26 cellular contexts compared by ENCODE assay signal in the genomic region with DNA sequence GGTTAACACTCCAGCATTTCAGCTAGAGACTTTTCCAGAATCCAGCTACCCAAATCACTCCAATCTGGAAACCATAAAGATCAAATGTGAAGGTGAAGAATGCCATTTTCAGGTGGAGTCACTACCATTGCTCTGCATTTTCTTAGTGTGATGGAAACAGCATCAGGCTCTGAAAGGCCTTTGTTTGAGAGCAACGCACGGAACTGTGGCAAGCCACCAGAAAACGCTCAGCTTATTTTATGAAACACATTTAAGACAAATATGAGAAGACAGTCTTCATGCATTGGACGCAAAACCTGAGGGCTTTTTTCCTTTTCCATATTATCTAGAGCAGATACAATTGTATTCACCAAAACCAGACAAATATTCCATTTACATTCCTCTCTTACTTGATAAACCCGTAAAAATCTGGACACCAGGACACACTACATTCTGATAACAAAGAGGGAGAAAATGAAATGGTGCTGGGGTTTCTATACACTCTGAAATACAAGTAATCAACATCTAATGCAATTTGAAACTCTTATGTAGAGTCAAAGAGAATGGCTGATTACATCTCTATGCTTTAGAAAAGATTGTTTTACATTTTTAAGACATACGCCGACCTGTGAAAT.
DNase-seq lines count a peak whose midpoint lies in the region; ATAC-seq and TF ChIP-seq lines count a peak whose summit lies in the region.
"Had no signal": no experiment of that assay in that cellular context is flagged by ENCODE, and none has a peak within 500 bp of the region (broad histone marks: within the 10 kb centered on the region; RNA-seq: fewer than 3 reads in every experiment).

No MANE protein-coding gene starts in this region.

- H3K79me2 ChIP-seq in mesendoderm (ENCODE audit: control insufficient read depth, insufficient read depth, low read length), result no peaks in the 10 kb centered on the region
- H3K79me2 ChIP-seq in smooth muscle cell (ENCODE audit: low read depth), result peaks cover 6% of the 10 kb centered on the region
- H3K79me2 ChIP-seq: parathyroid adenoma had no signal

- no peaks in the 10 kb centered on the region for H3K9me1 ChIP-seq in IMR-90 (ENCODE audit: insufficient read depth, low read length)

- no peak for TF ChIP-seq POLR2A in IMR-90 (IDR thresholded peaks at IDR 0.05; ENCODE audit: low read depth, low read length)

- ATAC-seq in IMR-90 (ENCODE audit: low read depth), result no peak
- ATAC-seq in GM21423 (IDR thresholded peaks at IDR 0.05; ENCODE audit: unreplicated experiment), result no peak
- no peak for ATAC-seq in HG03354 (IDR thresholded peaks at IDR 0.05; ENCODE audit: poor library complexity, severe bottlenecking, unreplicated experiment)
- ATAC-seq: stimulated activated effector memory CD8-positive, alpha-beta T cell treated with anti-CD3 and anti-CD28 coated beads, Interleukin-12 subunit alpha, Interleukin-12 subunit beta, amount 100 ng/mL, for 72 hours had no signal

- H3K27ac ChIP-seq in IMR-90 (ENCODE audit: insufficient read depth, low read length), result no peak overlapping the region
- H3K27ac ChIP-seq in brain microvascular endothelial cell, result peak overlapping the region; percentile 44
- no peak overlapping the region for H3K27ac ChIP-seq in mesendoderm (ENCODE audit: low read depth, low read length)
- peak overlapping the region; percentile 95 for H3K27ac ChIP-seq in smooth muscle cell (ENCODE audit: low read depth)
- H3K27ac ChIP-seq in WERI-Rb-1, result no peak overlapping the region
- H3K27ac ChIP-seq: dorsolateral prefrontal cortex, parathyroid adenoma, suprapubic skin had no signal

- H3K79me1 ChIP-seq in IMR-90 (ENCODE audit: low read depth in 1 of 2, low read length in 2 of 2) (peaks cover 21 to 54% of the 10 kb centered on the region in 2 experiments), mesendoderm (ENCODE audit: low read length) (no peaks in the 10 kb centered on the region)

- in situ Hi-C loops in IMR-90 (cut with MboI; ENCODE audit: low sequenced_read_pairs), result no loop called here
- in situ Hi-C loops in brain microvascular endothelial cell (cut with HindIII; ENCODE audit: low pct_ligation_motif_present, low sequenced_read_pairs), result no loop called here

- H3K4me2 ChIP-seq in IMR-90 (ENCODE audit: low read depth, low read length), result peak overlapping the region; percentile 52; the same call in 1 of the 2 replicates
- H3K4me2 ChIP-seq in mesendoderm (ENCODE audit: low read length), result no peak overlapping the region
- H3K4me2 ChIP-seq in smooth muscle cell, result peak overlapping the region; percentile 57

- H2BK120ac ChIP-seq in IMR-90 (ENCODE audit: low read depth, low read length) (peak overlapping the region; percentile 50), mesendoderm (ENCODE audit: low read depth, low read length) (peak overlapping the region; percentile 82)

- dilution Hi-C loops in IMR-90 (cut with HindIII; ENCODE audit: low sequenced_read_pairs, unreplicated experiment), result no loop called here

- H2BK15ac ChIP-seq in IMR-90 (ENCODE audit: low read depth, low read length), result peak overlapping the region; percentile 73; the same call in 1 of the 3 replicates
- no peak overlapping the region for H2BK15ac ChIP-seq in mesendoderm (replicated peaks; ENCODE audit: low read depth)

- TF ChIP-seq RAD21 in IMR-90 (IDR thresholded peaks at IDR 0.05; ENCODE audit: low read length), result no peak

- H3F3A ChIP-seq in smooth muscle cell (ENCODE audit: low read depth), result peaks cover 47% of the 10 kb centered on the region

- DNase-seq in IMR-90 (no peak), brain microvascular endothelial cell (no peak), mesendoderm (no peak), smooth muscle cell (lab: John Stamatoyannopoulos, UW; ENCODE audit: unreplicated experiment) (no peak), WERI-Rb-1 (no peak)
- no peak for DNase-seq in activated T-cell treated with anti-CD3 and anti-CD28 coated beads, Interleukin-2, amount 50 U/mL, for 48 hours
- DNase-seq: activated B cell treated with CpG ODN at 0.5 μM for 24 hours; activated CD4-positive, alpha-beta memory T cell treated with anti-CD3 and anti-CD28 coated beads, Interleukin-2, amount 10 ng/mL, durations not matched to agents 7 days and 5 days; activated T-cell treated with anti-CD3 and anti-CD28 coated beads for 4 hours; amniotic stem cell; CD4-positive, alpha-beta memory T cell; central memory CD4-positive, alpha-beta T cell; DMS153; dorsolateral prefrontal cortex; GDM1; KBM-7; mammary epithelial cell; NCI-H146; NCI-H510A; stimulated activated CD4-positive, alpha-beta T cell treated with anti-CD3 and anti-CD28 coated beads, Interleukin-1b, Interleukin-23, amount 100 ng/mL, for 48 hours; T-helper 9 cell had no signal

- TF ChIP-seq CTCF in IMR-90 (conservative IDR thresholded peaks at IDR 0.05; ENCODE audit: low read depth, low read length), result no peak
- TF ChIP-seq CTCF in brain microvascular endothelial cell (IDR thresholded peaks at IDR 0.05; ENCODE audit: low read depth, low read length, missing control alignments), result no peak
- no peak for TF ChIP-seq CTCF in smooth muscle cell (IDR thresholded peaks at IDR 0.05; ENCODE audit: borderline replicate concordance, insufficient read depth, poor library complexity, severe bottlenecking)
- no peak for TF ChIP-seq CTCF in WERI-Rb-1 (IDR thresholded peaks at IDR 0.05; ENCODE audit: low read depth, low read length)

- peak overlapping the region; percentile 34 for H4K91ac ChIP-seq in IMR-90 (ENCODE audit: insufficient read depth, low read depth, low read length)

- H3K56ac ChIP-seq in IMR-90 (ENCODE audit: extremely low read depth, insufficient read depth, low read length), result no peak overlapping the region
- no peak overlapping the region for H3K56ac ChIP-seq in mesendoderm (ENCODE audit: low read length)

- H4K8ac ChIP-seq in IMR-90 (ENCODE audit: low read depth in 2 of 2, low read length in 2 of 2) (peak overlapping the region; percentile 46 to 74; a peak in 3 of 4 replicates), mesendoderm (ENCODE audit: low read depth, low read length) (no peak overlapping the region)

- H2AK5ac ChIP-seq in IMR-90 (ENCODE audit: low read depth, low read length), result peak overlapping the region; percentile 46; the same call in 1 of the 2 replicates
- no peak overlapping the region for H2AK5ac ChIP-seq in mesendoderm (ENCODE audit: low read length)

- no TSS peak for BruUV-seq in IMR-90 (replicated peaks; lab: Mats Ljungman, UMichigan)

- no peak overlapping the region for H2AK9ac ChIP-seq in IMR-90 (replicated peaks; ENCODE audit: low read depth, low read length, poor library complexity)

- no peak overlapping the region for H3K9ac ChIP-seq in IMR-90 (ENCODE audit: low read depth, low read length)
- no peak overlapping the region for H3K9ac ChIP-seq in mesendoderm (ENCODE audit: low read length)
- H3K9ac ChIP-seq in smooth muscle cell (ENCODE audit: low read depth), result no peak overlapping the region
- H3K9ac ChIP-seq: parathyroid adenoma had no signal

- peaks cover 22% of the 10 kb centered on the region for H3K4me1 ChIP-seq in IMR-90 (ENCODE audit: control insufficient read depth, insufficient read depth, low read length)
- H3K4me1 ChIP-seq in mesendoderm (ENCODE audit: control insufficient read depth, low read depth, low read length), result peaks cover 10% of the 10 kb centered on the region
- H3K4me1 ChIP-seq in smooth muscle cell (ENCODE audit: low read depth), result peaks cover 27% of the 10 kb centered on the region
- H3K4me1 ChIP-seq: parathyroid adenoma had no signal

- H3K9me3 ChIP-seq in IMR-90 (ENCODE audit: control insufficient read depth, insufficient read depth, low read length) (no peaks in the 10 kb centered on the region), smooth muscle cell (replicated peaks; ENCODE audit: low read depth) (no peaks in the 10 kb centered on the region), WERI-Rb-1 (ENCODE audit: severe bottlenecking) (no peaks in the 10 kb centered on the region)
- H3K9me3 ChIP-seq: suprapubic skin had no signal

- POLR2A ChIA-PET in IMR-90 (lab: Charles Lee; ENCODE audit: unreplicated experiment), result no interaction called here

- peak overlapping the region; percentile 73 for H2BK20ac ChIP-seq in IMR-90 (ENCODE audit: low read depth, low read length)

- intact Hi-C loops in IMR-90 (cut with micrococcal nuclease), result no loop called here

- H3K23ac ChIP-seq in IMR-90 (ENCODE audit: low read depth, low read length), result peak overlapping the region; percentile 36; the same call in 1 of the 2 replicates
- H3K23ac ChIP-seq in mesendoderm (ENCODE audit: low read length), result no peak overlapping the region

- WGBS in IMR-90 (ENCODE audit: extremely low coverage in 2 of 2, insufficient read length in 1 of 2), 2 experiments, result no CpG with 5 or more reads among the region's 7 CpGs
- no CpG with 5 or more reads among the region's 7 CpGs for WGBS in mesendoderm (ENCODE audit: extremely low coverage, insufficient coverage, low lambda C conversion rate)
- WGBS in smooth muscle cell (ENCODE audit: low lambda C conversion rate), result 74% methylated on average over 7 of the region's 7 CpGs

- H2BK5ac ChIP-seq in IMR-90 (ENCODE audit: low read depth, low read length, poor library complexity, severe bottlenecking) (peak overlapping the region; percentile 35), mesendoderm (ENCODE audit: low read length) (no peak overlapping the region)

- H3K36me3 ChIP-seq in IMR-90 (ENCODE audit: control insufficient read depth, insufficient read depth, low read length), result no peaks in the 10 kb centered on the region; the same call in 1 of the 2 replicates
- H3K36me3 ChIP-seq in brain microvascular endothelial cell (replicated peaks), result peaks cover 15% of the 10 kb centered on the region
- H3K36me3 ChIP-seq in mesendoderm (ENCODE audit: control insufficient read depth, insufficient read depth, low read length), result no peaks in the 10 kb centered on the region
- H3K36me3 ChIP-seq in smooth muscle cell (ENCODE audit: low read depth), result no peaks in the 10 kb centered on the region
- H3K36me3 ChIP-seq in WERI-Rb-1, result no peaks in the 10 kb centered on the region
- H3K36me3 ChIP-seq: suprapubic skin had no signal

- H3K27me3 ChIP-seq in IMR-90 (ENCODE audit: control insufficient read depth, insufficient read depth, low read length) (no peaks in the 10 kb centered on the region), brain microvascular endothelial cell (replicated peaks) (no peaks in the 10 kb centered on the region), mesendoderm (ENCODE audit: insufficient read depth, low read length, poor library complexity) (no peaks in the 10 kb centered on the region), smooth muscle cell (ENCODE audit: low read depth) (no peaks in the 10 kb centered on the region), WERI-Rb-1 (ENCODE audit: insufficient read depth, low read depth, severe bottlenecking) (no peaks in the 10 kb centered on the region)
- H3K27me3 ChIP-seq: dorsolateral prefrontal cortex, suprapubic skin had no signal

- H4K5ac ChIP-seq in IMR-90 (ENCODE audit: low read depth, low read length) (peak overlapping the region; percentile 87; the same call in 1 of the 2 replicates), mesendoderm (ENCODE audit: low read length) (no peak overlapping the region)

- H3K14ac ChIP-seq in IMR-90 (replicated peaks; ENCODE audit: low read depth, low read length), result peak overlapping the region; percentile 39

- H2AFZ ChIP-seq in IMR-90 (replicated peaks; ENCODE audit: low read length, poor library complexity) (no peak overlapping the region), smooth muscle cell (ENCODE audit: low read depth) (no peak overlapping the region)
- H2AFZ ChIP-seq: parathyroid adenoma had no signal

- peak overlapping the region; percentile 89; the same call in 1 of the 2 replicates for H3K18ac ChIP-seq in IMR-90 (ENCODE audit: low read depth, low read length)
- peak overlapping the region; percentile 68 for H3K18ac ChIP-seq in mesendoderm (ENCODE audit: low read length)

- H3K4me3 ChIP-seq in IMR-90 (ENCODE audit: insufficient read depth, low read depth, low read length) (no peak overlapping the region), brain microvascular endothelial cell (ENCODE audit: low read depth, low read length) (no peak overlapping the region), mesendoderm (ENCODE audit: low read length) (no peak overlapping the region), smooth muscle cell (no peak overlapping the region), WERI-Rb-1 (ENCODE audit: low read depth, low read length) (no peak overlapping the region)
- H3K4me3 ChIP-seq: dorsolateral prefrontal cortex, suprapubic skin had no signal

- CTCF ChIA-PET in IMR-90 (lab: Yijun Ruan, JAX), result interaction anchor here (0.6 kb wide), 1 partner anchor 12 kb away, joined by 7 read pairs; no protein-coding TSS in a partner anchor

- H3K4ac ChIP-seq in IMR-90 (ENCODE audit: low read depth, low read length), result peak overlapping the region; percentile 31; the same call in 1 of the 2 replicates
- H3K4ac ChIP-seq in mesendoderm (ENCODE audit: low read depth, low read length), result peak overlapping the region; percentile 68

- no peaks in the 10 kb centered on the region; the same call in 1 of the 2 replicates for H4K20me1 ChIP-seq in IMR-90 (ENCODE audit: insufficient read depth, low read length)
- H4K20me1 ChIP-seq in smooth muscle cell (ENCODE audit: low read depth), result no peaks in the 10 kb centered on the region

Comparison
In these comparisons a context has a peak if more than half of its experiments do, and no peak if none do; other contexts are left out.
1. H3K27ac ChIP-seq: peak in brain microvascular endothelial cell (single experiment) and smooth muscle cell (single experiment); none in IMR-90 (single experiment), mesendoderm (single experiment) and WERI-Rb-1 (single experiment).